In the genomic region with DNA sequence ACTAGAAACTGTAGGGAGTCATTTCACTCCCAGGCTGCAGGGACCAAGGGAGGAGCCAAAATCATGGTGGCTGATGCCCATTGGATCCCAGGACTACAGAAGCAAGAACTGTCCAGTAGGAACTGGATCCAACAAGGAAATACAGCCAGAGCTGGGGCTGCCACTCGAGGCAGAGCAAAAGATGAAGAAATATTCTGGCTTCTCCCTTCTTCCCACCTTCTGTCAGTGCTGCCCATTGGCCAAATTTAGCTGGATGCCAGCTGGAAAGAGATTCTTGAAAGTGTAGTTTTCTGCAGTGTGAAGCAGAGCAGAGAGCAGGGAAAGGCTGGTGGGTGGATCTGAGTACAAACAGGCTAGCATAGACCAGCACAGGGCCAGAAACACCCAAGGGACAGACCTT, we compare ENCODE assay signal across 20 cellular contexts.
"Had no signal": no experiment of that assay in that cellular context is flagged by ENCODE, and none has a peak within 500 bp of the region (broad histone marks: within the 10 kb centered on the region; RNA-seq: fewer than 3 reads in every experiment).

No MANE protein-coding gene starts in this region.

- H3K4me1 ChIP-seq: sigmoid colon, stomach, testis, uterus had no signal

- H3K9me3 ChIP-seq: adrenal gland, sigmoid colon, stomach, testis, uterus had no signal

- DNase-seq: activated CD8-positive, alpha-beta memory T cell treated with anti-CD3 and anti-CD28 coated beads for 24 hours; activated CD8-positive, alpha-beta memory T cell treated with anti-CD3 and anti-CD28 coated beads, Interleukin-2, amount 50 U/mL, for 4 hours; activated T-cell treated with anti-CD3 and anti-CD28 coated beads, Interleukin-2, amount 50 U/mL, for 24 hours; adrenal gland; effector CD4-positive, alpha-beta T cell; foreskin melanocyte; glutamatergic neuron; hippocampal formation; left ventricle myocardium superior; naive B cell; nucleus accumbens; retina; sigmoid colon; stimulated activated CD4-positive, alpha-beta T cell treated with anti-CD3 and anti-CD28 coated beads, Interleukin-15, amount 100 ng/mL, for 24 hours; stomach; T-helper 9 cell; testis; trophoblast cell; uterus had no signal

- H3K27ac ChIP-seq: adrenal gland, sigmoid colon, stomach, testis, uterus had no signal

- H3K27me3 ChIP-seq: adrenal gland, sigmoid colon, stomach, testis, uterus had no signal

- H3K4me2 ChIP-seq: smooth muscle cell had no signal

- H3K36me3 ChIP-seq: adrenal gland, sigmoid colon, stomach, uterus had no signal

- H3K4me3 ChIP-seq: adrenal gland, sigmoid colon, smooth muscle cell, stomach, testis, uterus had no signal
